In genomic region chr11:61110255-61111059, GRCh38 we compare ENCODE assay signal across 25 cellular contexts. TPM values are rescaled to one million over a fixed set of nuclear protein-coding genes. Genes with fewer than 3 reads are reported as not detected.
A peak's percentile ranks its signal among the peaks of the same experiment; 100 is the strongest.
DNase-seq lines count a peak whose midpoint lies in the region; ATAC-seq lines count a peak whose summit lies in the region.
"Had no signal": no experiment of that assay in that cellular context is flagged by ENCODE, and none has a peak within 500 bp of the region (broad histone marks: within the 10 kb centered on the region; RNA-seq: fewer than 3 reads in every experiment).

No MANE protein-coding gene starts in this region.

- H3K4me1 Mint-ChIP-seq in activated T-cell treated with anti-CD3 and anti-CD28 coated beads, Interleukin-2, amount 50 U/mL, for 4 hours (ENCODE audit: low read depth) = peaks cover 95% of the 10 kb centered on the region
- peaks cover 93% of the 10 kb centered on the region for H3K4me1 Mint-ChIP-seq in activated naive CD8-positive, alpha-beta T cell treated with anti-CD3 and anti-CD28 coated beads for 36 hours
- peaks cover 16 to 25% of the 10 kb centered on the region in 2 donors for H3K4me1 Mint-ChIP-seq in natural killer cell treated with Interleukin-12 subunit alpha and Interleukin-12 subunit beta and Interleukin-15 and Interleukin-18, amount 100 ng/mL, for 72 hours (ENCODE audit: low read depth in 2 of 2)
- H3K4me1 Mint-ChIP-seq in stimulated activated memory B cell treated with anti-CD40 and anti-IgM and Interleukin-4, amounts not matched to agents 10 μg/mL and 1 μg/mL and 100 μg/mL, for 72 hours = peaks cover 24% of the 10 kb centered on the region

- no peaks in the 10 kb centered on the region for H3K9me3 Mint-ChIP-seq in activated T-cell treated with anti-CD3 and anti-CD28 coated beads, Interleukin-2, amount 50 U/mL, for 4 hours
- H3K9me3 Mint-ChIP-seq in activated naive CD8-positive, alpha-beta T cell treated with anti-CD3 and anti-CD28 coated beads for 36 hours = no peaks in the 10 kb centered on the region
- no peaks in the 10 kb centered on the region for H3K9me3 Mint-ChIP-seq in natural killer cell treated with Interleukin-12 subunit alpha and Interleukin-12 subunit beta and Interleukin-15 and Interleukin-18, amount 100 ng/mL, for 72 hours
- no peaks in the 10 kb centered on the region for H3K9me3 Mint-ChIP-seq in stimulated activated memory B cell treated with anti-CD40 and anti-IgM and Interleukin-4, amounts not matched to agents 10 μg/mL and 1 μg/mL and 100 μg/mL, for 72 hours
- H3K9me3 Mint-ChIP-seq: dendritic cell treated with granulocyte-macrophage colony-stimulating factor and Interleukin-4, amounts not matched to agents 40 ng/mL and 50 ng/mL, for 4 days had no signal

- peaks cover 54% of the 10 kb centered on the region for H3K36me3 Mint-ChIP-seq in activated T-cell treated with anti-CD3 and anti-CD28 coated beads, Interleukin-2, amount 50 U/mL, for 4 hours (ENCODE audit: insufficient read depth)
- peaks cover 82% of the 10 kb centered on the region for H3K36me3 Mint-ChIP-seq in activated naive CD8-positive, alpha-beta T cell treated with anti-CD3 and anti-CD28 coated beads for 36 hours
- H3K36me3 Mint-ChIP-seq in natural killer cell treated with Interleukin-12 subunit alpha and Interleukin-12 subunit beta and Interleukin-15 and Interleukin-18, amount 100 ng/mL, for 72 hours = no peaks in the 10 kb centered on the region
- H3K36me3 Mint-ChIP-seq in stimulated activated memory B cell treated with anti-CD40 and anti-IgM and Interleukin-4, amounts not matched to agents 10 μg/mL and 1 μg/mL and 100 μg/mL, for 72 hours = no peaks in the 10 kb centered on the region

- H3K4me3 Mint-ChIP-seq in activated T-cell treated with anti-CD3 and anti-CD28 coated beads, Interleukin-2, amount 50 U/mL, for 4 hours = peak overlapping the region; percentile 74
- peak overlapping the region; percentile 16 for H3K4me3 Mint-ChIP-seq in activated naive CD8-positive, alpha-beta T cell treated with anti-CD3 and anti-CD28 coated beads for 36 hours
- peak overlapping the region; percentile 69 for H3K4me3 Mint-ChIP-seq in natural killer cell treated with Interleukin-12 subunit alpha and Interleukin-12 subunit beta and Interleukin-15 and Interleukin-18, amount 100 ng/mL, for 72 hours
- H3K4me3 Mint-ChIP-seq in stimulated activated memory B cell treated with anti-CD40 and anti-IgM and Interleukin-4, amounts not matched to agents 10 μg/mL and 1 μg/mL and 100 μg/mL, for 72 hours = no peak overlapping the region
- H3K4me3 Mint-ChIP-seq: dendritic cell treated with granulocyte-macrophage colony-stimulating factor and Interleukin-4, amounts not matched to agents 40 ng/mL and 50 ng/mL, for 4 days had no signal

- H3K27me3 Mint-ChIP-seq in activated T-cell treated with anti-CD3 and anti-CD28 coated beads, Interleukin-2, amount 50 U/mL, for 4 hours (ENCODE audit: low read depth) = no peaks in the 10 kb centered on the region
- no peaks in the 10 kb centered on the region for H3K27me3 Mint-ChIP-seq in activated naive CD8-positive, alpha-beta T cell treated with anti-CD3 and anti-CD28 coated beads for 36 hours
- no peaks in the 10 kb centered on the region for H3K27me3 Mint-ChIP-seq in natural killer cell treated with Interleukin-12 subunit alpha and Interleukin-12 subunit beta and Interleukin-15 and Interleukin-18, amount 100 ng/mL, for 72 hours
- no peaks in the 10 kb centered on the region for H3K27me3 Mint-ChIP-seq in stimulated activated memory B cell treated with anti-CD40 and anti-IgM and Interleukin-4, amounts not matched to agents 10 μg/mL and 1 μg/mL and 100 μg/mL, for 72 hours

- peak overlapping the region; percentile 99 for H3K27ac Mint-ChIP-seq in activated naive CD8-positive, alpha-beta T cell treated with anti-CD3 and anti-CD28 coated beads for 36 hours
- H3K27ac Mint-ChIP-seq in natural killer cell treated with Interleukin-12 subunit alpha and Interleukin-12 subunit beta and Interleukin-15 and Interleukin-18, amount 100 ng/mL, for 72 hours = peak overlapping the region; percentile 57 to 77
- no peak overlapping the region for H3K27ac Mint-ChIP-seq in stimulated activated memory B cell treated with anti-CD40 and anti-IgM and Interleukin-4, amounts not matched to agents 10 μg/mL and 1 μg/mL and 100 μg/mL, for 72 hours
- H3K27ac Mint-ChIP-seq: dendritic cell treated with granulocyte-macrophage colony-stimulating factor and Interleukin-4, amounts not matched to agents 40 ng/mL and 50 ng/mL, for 4 days had no signal

- DNase-seq in activated T-cell treated with anti-CD3 and anti-CD28 coated beads, Interleukin-2, amount 50 U/mL, for 4 hours = no peak
- DNase-seq in activated T-cell treated with anti-CD3 and anti-CD28 coated beads, Interleukin-2, amount 50 U/mL, for 48 hours = no peak
- DNase-seq in T follicular helper cell (ENCODE audit: low read depth) = peak; percentile 49
- no peak for DNase-seq in activated naive CD8-positive, alpha-beta T cell treated with anti-CD3 and anti-CD28 coated beads for 36 hours
- peak; percentile 51 for DNase-seq in natural killer cell treated with Interleukin-12 subunit alpha and Interleukin-12 subunit beta and Interleukin-15 and Interleukin-18, amount 100 ng/mL, for 72 hours (ENCODE audit: low spot score)
- DNase-seq in NK-92 (lab: John Stamatoyannopoulos, UW; ENCODE audit: unreplicated experiment) = no peak
- no peak for DNase-seq in NCI-H82 (lab: John Stamatoyannopoulos, UW)
- DNase-seq: ACHN; amygdala; foreskin fibroblast; GM23248; mesendoderm; NCI-H1092; NCI-H1930; NCI-H2227 treated with DMSO at 0.1 percent for 48 hours; stimulated activated CD4-positive, alpha-beta T cell treated with anti-CD3 and anti-CD28 coated beads, Interleukin-12 subunit alpha, Interleukin-12 subunit beta, amount 100 ng/mL, for 4 hours; substantia nigra had no signal

- ATAC-seq in activated T-cell treated with anti-CD3 and anti-CD28 coated beads, Interleukin-2, amount 50 U/mL, for 4 hours = no peak
- peak in 1 of 2 donors; percentile 29 for ATAC-seq in natural killer cell treated with Interleukin-12 subunit alpha and Interleukin-12 subunit beta and Interleukin-15 and Interleukin-18, amount 100 ng/mL, for 72 hours
- no peak for ATAC-seq in stimulated activated memory B cell treated with anti-CD40 and anti-IgM and Interleukin-4, amounts not matched to agents 10 μg/mL and 1 μg/mL and 100 μg/mL, for 72 hours
- ATAC-seq: left lobe of liver had no signal

RNA-seq across cellular contexts. Expression of gene CD5, which starts 8.2 kb away (rescaled TPM):
- total RNA-seq in activated T-cell treated with anti-CD3 and anti-CD28 coated beads, Interleukin-2, amount 50 U/mL, for 4 hours = 100 to 1,000 TPM; 318 to 420 (median 359) TPM
- total RNA-seq in activated naive CD8-positive, alpha-beta T cell treated with anti-CD3 and anti-CD28 coated beads for 36 hours = 100 to 1,000 TPM; 196 to 197 TPM
- total RNA-seq in natural killer cell treated with Interleukin-12 subunit alpha and Interleukin-12 subunit beta and Interleukin-15 and Interleukin-18, amount 100 ng/mL, for 72 hours = 10 to 100 TPM in 1 of 2 donors, 1 to 10 TPM in 1; 2.7 to 16.5 TPM
- total RNA-seq: bronchial epithelial cell, epithelial cell of proximal tubule, GM23248, LHCN-M2, osteoblast, urinary bladder had no signal

RNA-seq across cellular contexts. Expression of gene VPS37C, which starts 50.8 kb away (rescaled TPM):
- total RNA-seq in activated T-cell treated with anti-CD3 and anti-CD28 coated beads, Interleukin-2, amount 50 U/mL, for 4 hours = 10 to 100 TPM; 16.1 to 18.4 (median 17.0) TPM
- total RNA-seq in activated naive CD8-positive, alpha-beta T cell treated with anti-CD3 and anti-CD28 coated beads for 36 hours = 1 to 10 TPM; 8.1 to 8.8 TPM
- total RNA-seq in natural killer cell treated with Interleukin-12 subunit alpha and Interleukin-12 subunit beta and Interleukin-15 and Interleukin-18, amount 100 ng/mL, for 72 hours = 10 to 100 TPM in 1 of 2 donors, 1 to 10 TPM in 1; 9.7 to 13.3 TPM

Comparison
In these comparisons a context has a peak if more than half of its experiments do, and no peak if none do; other contexts are left out.
1. DNase-seq: peak in T follicular helper cell (single experiment) and natural killer cell treated with Interleukin-12 subunit alpha and Interleukin-12 subunit beta and Interleukin-15 and Interleukin-18, amount 100 ng/mL, for 72 hours (single experiment); none in activated T-cell treated with anti-CD3 and anti-CD28 coated beads, Interleukin-2, amount 50 U/mL, for 4 hours (single experiment), activated T-cell treated with anti-CD3 and anti-CD28 coated beads, Interleukin-2, amount 50 U/mL, for 48 hours (0 of 2), activated naive CD8-positive, alpha-beta T cell treated with anti-CD3 and anti-CD28 coated beads for 36 hours (single experiment), NK-92 (single experiment) and NCI-H82 (single experiment).
2. RNA of gene CD5, which starts 8.2 kb away (total RNA-seq): 318 to 420 TPM in activated T-cell treated with anti-CD3 and anti-CD28 coated beads, Interleukin-2, amount 50 U/mL, for 4 hours and 196 to 197 TPM in activated naive CD8-positive, alpha-beta T cell treated with anti-CD3 and anti-CD28 coated beads for 36 hours; 2.7 to 16.5 TPM in natural killer cell treated with Interleukin-12 subunit alpha and Interleukin-12 subunit beta and Interleukin-15 and Interleukin-18, amount 100 ng/mL, for 72 hours; every median in the first group is over 10 times any median in the second.